Comparison of ENCODE assay signal across 8 cellular contexts in the genomic region with DNA sequence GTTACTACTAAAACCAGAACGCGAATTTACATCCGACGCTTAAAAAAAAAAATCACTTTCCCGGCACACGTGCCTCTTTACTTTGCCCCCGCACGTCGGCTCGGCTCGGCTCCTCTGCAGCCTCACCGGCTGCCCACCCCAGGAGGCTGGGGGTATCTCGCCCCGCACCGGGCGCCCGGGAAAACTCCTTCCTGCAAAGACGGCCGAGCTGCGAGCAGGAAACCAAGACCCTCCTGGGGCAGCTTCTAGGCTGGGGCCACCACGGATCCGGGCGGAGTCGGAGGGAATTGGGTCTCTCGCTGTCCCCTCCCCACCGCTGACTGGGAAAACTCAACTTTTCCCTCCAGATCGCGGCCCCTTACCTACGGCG. TPM values are rescaled to one million over a fixed set of nuclear protein-coding genes. Genes with fewer than 3 reads are reported as not detected.
DNase-seq lines count a peak whose midpoint lies in the region; ATAC-seq, FAIRE-seq and TF ChIP-seq lines count a peak whose summit lies in the region.

No MANE protein-coding gene starts in this region.

- H3K9me3 ChIP-seq in CD4-positive, CD25-positive, alpha-beta regulatory T cell (ENCODE audit: control insufficient read depth in 2 of 2, low read length in 2 of 2), result no peaks in the 10 kb centered on the region
- H3K9me3 ChIP-seq in neutrophil, result no peaks in the 10 kb centered on the region

- peak in 1 of 3 donors; percentile 34 for DNase-seq in CD4-positive, CD25-positive, alpha-beta regulatory T cell
- DNase-seq in HEK293T (ENCODE audit: extremely low spot score) (peak; percentile 32), T-cell (peak in 3 of 34 experiments; percentile 2 to 4 (median 3)), fibroblast of pulmonary artery (ENCODE audit: low read depth) (no peak), GM12891 (ENCODE audit: insufficient read length, low spot score) (no peak)

- no peak for TF ChIP-seq CTCF in fibroblast of pulmonary artery (IDR thresholded peaks at IDR 0.05; ENCODE audit: low read length, missing control alignments)
- no peak for TF ChIP-seq CTCF in neutrophil (IDR thresholded peaks at IDR 0.05)

- peaks cover 0 to 8% (median 6%) of the 10 kb centered on the region in 4 donors for H3K4me1 Mint-ChIP-seq in CD4-positive, CD25-positive, alpha-beta regulatory T cell
- H3K4me1 Mint-ChIP-seq in T-cell, result peaks cover 8 to 13% (median 8%) of the 10 kb centered on the region in 3 donors

- peaks cover 0 to 4% (median 0%) of the 10 kb centered on the region in 7 donors for H3K9me3 Mint-ChIP-seq in CD4-positive, CD25-positive, alpha-beta regulatory T cell
- H3K9me3 Mint-ChIP-seq in T-cell, result no peaks in the 10 kb centered on the region

- no peak overlapping the region for H3K27ac Mint-ChIP-seq in CD4-positive, CD25-positive, alpha-beta regulatory T cell
- H3K27ac Mint-ChIP-seq in T-cell, result no peak overlapping the region

- H3K27me3 Mint-ChIP-seq in CD4-positive, CD25-positive, alpha-beta regulatory T cell, result peaks cover 39% of the 10 kb centered on the region
- H3K27me3 Mint-ChIP-seq in T-cell, result peaks cover 7 to 21% of the 10 kb centered on the region in 2 donors

- FAIRE-seq in GM12891 (lab: Jason Lieb, UNC), result no peak

- CTCF ChIA-PET in HEK293T (lab: Yijun Ruan, JAX), result interaction anchor here (0.6 kb wide), 1 partner anchor 248 kb away, joined by 3 read pairs; no protein-coding TSS in a partner anchor
- CTCF ChIA-PET in T-cell (lab: Charles Lee), result interaction anchor here in 1 of 2 donors (0.6 kb wide), 2 partner anchors 39 to 124 kb away, joined by 3 read pairs; no protein-coding TSS in a partner anchor

- H3K27me3 ChIP-seq in CD4-positive, CD25-positive, alpha-beta regulatory T cell (ENCODE audit: control insufficient read depth, insufficient read depth, low read length), result peaks cover 3% of the 10 kb centered on the region
- H3K27me3 ChIP-seq in neutrophil, result peaks cover 48% of the 10 kb centered on the region

- H3K36me3 ChIP-seq in CD4-positive, CD25-positive, alpha-beta regulatory T cell (ENCODE audit: control insufficient read depth, insufficient read depth, low read length), result no peaks in the 10 kb centered on the region
- H3K36me3 ChIP-seq in neutrophil, result no peaks in the 10 kb centered on the region

- no peak for TF ChIP-seq POLR2A in GM12891 (IDR thresholded peaks at IDR 0.05; ENCODE audit: low read depth, low read length)

- peak overlapping the region; percentile 32 for H3K4me3 ChIP-seq in CD4-positive, CD25-positive, alpha-beta regulatory T cell (ENCODE audit: low read depth, low read length)
- H3K4me3 ChIP-seq in fibroblast of pulmonary artery (replicated peaks; ENCODE audit: low read depth, low read length), result peak overlapping the region; percentile 64
- peak overlapping the region; percentile 65 to 71 for H3K4me3 ChIP-seq in neutrophil (ENCODE audit: low read depth in 1 of 2, low read length in 1 of 2)

- ATAC-seq in CD4-positive, CD25-positive, alpha-beta regulatory T cell (ENCODE audit: low read depth in 2 of 2), result peak; percentile 8 to 14
- ATAC-seq in T-cell (replicated peaks in 1 of 4) (peak in 3 of 4 experiments; percentile 8 to 39 (median 22)), GM19023 (IDR thresholded peaks at IDR 0.05; ENCODE audit: unreplicated experiment) (no peak), HG03097 (IDR thresholded peaks at IDR 0.05; ENCODE audit: low FRiP score, unreplicated experiment) (no peak)

- POLR2A ChIA-PET in HEK293T (lab: Yijun Ruan, JAX) (interaction anchor here (1.7 to 2.0 kb wide), 2 partner anchors 32 to 273 kb away, joined by 4 to 6 read pairs; a partner anchor contains a TSS), T-cell (lab: Charles Lee) (no interaction called here)

- H3K36me3 Mint-ChIP-seq in CD4-positive, CD25-positive, alpha-beta regulatory T cell, result no peaks in the 10 kb centered on the region
- no peaks in the 10 kb centered on the region for H3K36me3 Mint-ChIP-seq in T-cell

- H3K27ac ChIP-seq in CD4-positive, CD25-positive, alpha-beta regulatory T cell (ENCODE audit: insufficient read depth, low read length, poor library complexity, severe bottlenecking), result no peak overlapping the region
- H3K27ac ChIP-seq in neutrophil, result no peak overlapping the region

- H3K4me1 ChIP-seq in CD4-positive, CD25-positive, alpha-beta regulatory T cell (ENCODE audit: control insufficient read depth, insufficient read depth, low read length, poor library complexity, severe bottlenecking), result peaks cover 17% of the 10 kb centered on the region
- H3K4me1 ChIP-seq in neutrophil (ENCODE audit: control insufficient read depth in 1 of 2, insufficient read depth in 1 of 2, low read depth in 1 of 2, low read length in 1 of 2), result peaks cover 15 to 20% of the 10 kb centered on the region in 2 experiments

- peak overlapping the region; percentile 72 to 96 (median 86) for H3K4me3 Mint-ChIP-seq in CD4-positive, CD25-positive, alpha-beta regulatory T cell
- H3K4me3 Mint-ChIP-seq in T-cell, result peak overlapping the region; percentile 82 to 84 (median 83)

TF ChIP-seq in HEK293T, 16 proteins besides CTCF, POLR2A, EP300 and RAD21:
- no peak for TF ChIP-seq ELF4 (IDR thresholded peaks at IDR 0.05)
- no peak for TF ChIP-seq BHLHE40 (IDR thresholded peaks at IDR 0.05; ENCODE audit: borderline replicate concordance)
- no peak for TF ChIP-seq CTBP1 (IDR thresholded peaks at IDR 0.05; ENCODE audit: borderline replicate concordance)
- TF ChIP-seq L3MBTL2 (conservative IDR thresholded peaks at IDR 0.05), result peak; percentile 27; the same call in 1 of the 2 replicates

TF ChIP-seq in GM12891, 5 proteins besides CTCF, POLR2A, EP300 and RAD21:
- TF ChIP-seq POLR2AphosphoS5 (IDR thresholded peaks at IDR 0.05; ENCODE audit: low read depth, low read length) (no peak), TAF1 (IDR thresholded peaks at IDR 0.05; ENCODE audit: low read depth, low read length) (no peak), SPI1 (IDR thresholded peaks at IDR 0.05; ENCODE audit: low read depth, low read length) (no peak), POU2F2 (IDR thresholded peaks at IDR 0.05; ENCODE audit: low read depth, low read length) (no peak), PAX5 (IDR thresholded peaks at IDR 0.05; ENCODE audit: insufficient read depth, low read length, severe bottlenecking) (no peak)

RNA-seq across cellular contexts. Expression of a gene that starts 0.6 kb away (rescaled TPM):
- total RNA-seq in CD4-positive, CD25-positive, alpha-beta regulatory T cell, result 0.64 TPM
- 1 to 10 TPM; 1.5 to 3.1 (median 2.0) TPM for polyA plus RNA-seq in CD4-positive, CD25-positive, alpha-beta regulatory T cell
- 1 to 10 TPM; 1.6 to 4.1 (median 3.2) TPM for total RNA-seq in T-cell
- polyA plus RNA-seq in GM12891 (2012; ENCODE audit: low read depth, missing spikeins), result 4.3 TPM

RNA-seq across cellular contexts. Expression of a gene that starts 32.7 kb away (rescaled TPM):
- 75.2 TPM for total RNA-seq in CD4-positive, CD25-positive, alpha-beta regulatory T cell
- polyA plus RNA-seq in CD4-positive, CD25-positive, alpha-beta regulatory T cell, result 100 to 1,000 TPM; 259 to 359 (median 325) TPM
- 100 to 1,000 TPM in 2 of 5 donors, 10 to 100 TPM in 3; 86.4 to 107 (median 97.3) TPM for total RNA-seq in T-cell
- polyA plus RNA-seq in GM12891 (2012; ENCODE audit: low read depth, missing spikeins), result 175 TPM

RNA-seq across cellular contexts. Expression of a gene that starts 42.2 kb away (rescaled TPM):
- total RNA-seq in CD4-positive, CD25-positive, alpha-beta regulatory T cell, result 30.8 TPM
- polyA plus RNA-seq in CD4-positive, CD25-positive, alpha-beta regulatory T cell, result 10 to 100 TPM; 16.0 to 26.2 (median 22.2) TPM
- 10 to 100 TPM; 19.6 to 33.7 (median 25.8) TPM for total RNA-seq in T-cell
- polyA plus RNA-seq in GM12891 (2012; ENCODE audit: low read depth, missing spikeins), result 38.5 TPM

Comparison
In these comparisons a context has a peak if more than half of its experiments do, and no peak if none do; other contexts are left out.
1. ATAC-seq: peak in CD4-positive, CD25-positive, alpha-beta regulatory T cell (2 of 2) and T-cell (3 of 4); none in GM19023 (single experiment) and HG03097 (single experiment).
2. Peak in every context shown above with its lines, with median percentiles within 50 percentile points of each other: H3K4me3 ChIP-seq.